In the genomic region with DNA sequence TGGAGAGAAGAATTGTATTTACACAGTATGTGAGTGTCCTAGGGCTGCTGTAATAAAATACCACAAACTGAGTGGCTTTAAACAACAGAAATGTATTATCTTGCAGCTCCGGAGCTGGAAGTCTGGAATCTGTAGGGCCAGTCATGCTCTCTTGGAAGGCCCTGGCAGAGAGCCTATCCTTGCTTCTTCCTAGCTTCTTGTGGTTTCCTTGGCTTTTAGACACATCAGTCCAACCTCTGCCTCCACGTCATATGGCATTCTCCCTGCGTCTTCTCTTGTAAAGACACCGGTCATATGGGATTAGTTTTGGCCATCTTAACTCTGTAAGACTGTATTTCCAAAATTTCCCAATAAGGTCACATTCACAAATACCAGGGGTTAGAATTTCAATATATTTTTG, we compare ENCODE assay signal across 1 cellular context.
TF ChIP-seq lines count a peak whose summit lies in the region.

No MANE protein-coding gene starts in this region.

TF ChIP-seq in IMR-90, 13 proteins besides CTCF, POLR2A, EP300 and RAD21 (continued from another document):
- TF ChIP-seq, protein P1, sequence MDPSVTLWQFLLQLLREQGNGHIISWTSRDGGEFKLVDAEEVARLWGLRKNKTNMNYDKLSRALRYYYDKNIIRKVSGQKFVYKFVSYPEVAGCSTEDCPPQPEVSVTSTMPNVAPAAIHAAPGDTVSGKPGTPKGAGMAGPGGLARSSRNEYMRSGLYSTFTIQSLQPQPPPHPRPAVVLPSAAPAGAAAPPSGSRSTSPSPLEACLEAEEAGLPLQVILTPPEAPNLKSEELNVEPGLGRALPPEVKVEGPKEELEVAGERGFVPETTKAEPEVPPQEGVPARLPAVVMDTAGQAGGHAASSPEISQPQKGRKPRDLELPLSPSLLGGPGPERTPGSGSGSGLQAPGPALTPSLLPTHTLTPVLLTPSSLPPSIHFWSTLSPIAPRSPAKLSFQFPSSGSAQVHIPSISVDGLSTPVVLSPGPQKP (IDR thresholded peaks at IDR 0.05; ENCODE audit: borderline replicate concordance, low read depth, low read length): no peak
- TF ChIP-seq, protein P2, sequence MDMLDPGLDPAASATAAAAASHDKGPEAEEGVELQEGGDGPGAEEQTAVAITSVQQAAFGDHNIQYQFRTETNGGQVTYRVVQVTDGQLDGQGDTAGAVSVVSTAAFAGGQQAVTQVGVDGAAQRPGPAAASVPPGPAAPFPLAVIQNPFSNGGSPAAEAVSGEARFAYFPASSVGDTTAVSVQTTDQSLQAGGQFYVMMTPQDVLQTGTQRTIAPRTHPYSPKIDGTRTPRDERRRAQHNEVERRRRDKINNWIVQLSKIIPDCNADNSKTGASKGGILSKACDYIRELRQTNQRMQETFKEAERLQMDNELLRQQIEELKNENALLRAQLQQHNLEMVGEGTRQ (IDR thresholded peaks at IDR 0.05; ENCODE audit: low read depth, low read length): no peak
- TF ChIP-seq RCOR1 (IDR thresholded peaks at IDR 0.05; ENCODE audit: insufficient replicate concordance, low read length): no peak
TF ChIP-seq in IMR-90: peak in this region for 0.
